In the genomic region with DNA sequence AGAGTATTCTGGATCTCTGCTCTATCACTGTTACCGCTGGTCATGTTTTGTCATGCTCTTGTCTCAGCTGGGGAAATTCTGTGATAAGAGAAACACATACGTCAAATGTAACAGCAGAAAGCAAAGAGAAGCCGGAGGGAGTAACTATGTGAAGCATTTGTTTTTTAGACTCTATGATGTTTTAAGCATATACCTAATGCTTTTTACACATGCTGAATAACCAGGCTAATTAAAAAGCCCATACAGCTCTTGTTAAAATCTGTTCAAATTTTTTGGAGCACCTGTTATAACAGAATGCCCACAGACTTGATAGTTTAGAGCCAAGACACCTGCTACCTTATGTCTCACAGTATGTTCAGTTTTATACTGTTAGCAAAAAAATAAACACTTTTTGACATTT, we compare ENCODE assay signal across 24 cellular contexts.
"Had no signal": no experiment of that assay in that cellular context is flagged by ENCODE, and none has a peak within 500 bp of the region (broad histone marks: within the 10 kb centered on the region; RNA-seq: fewer than 3 reads in every experiment).

No MANE protein-coding gene starts in this region.

- H3K36me3 ChIP-seq: breast epithelium had no signal

- H3K27me3 ChIP-seq: breast epithelium had no signal

- H3K9me3 ChIP-seq: breast epithelium had no signal

- DNase-seq: activated B cell treated with CpG ODN at 0.5 μM for 24 hours; activated CD4-positive, alpha-beta T cell treated with anti-CD3 and anti-CD28 coated beads for 1 hour; activated CD4-positive, alpha-beta T cell treated with anti-CD3 and anti-CD28 coated beads, Interleukin-2, amount 10 ng/mL, durations not matched to agents 24 days and 14 days; activated CD4-positive, alpha-beta T cell treated with anti-CD3 and anti-CD28 coated beads, Interleukin-2, amount 50 U/mL, for 48 hours; activated CD8-positive, alpha-beta memory T cell treated with anti-CD3 and anti-CD28 coated beads, Interleukin-2, amount 10 ng/mL, durations not matched to agents 7 days and 5 days; activated effector memory CD4-positive, alpha-beta T cell treated with Interleukin-2 at 50 U/mL for 16 hours; activated naive CD4-positive, alpha-beta T cell; activated T-cell treated with anti-CD3 and anti-CD28 coated beads, Interleukin-2, amount 50 U/mL, for 24 hours; aorta; central memory CD4-positive, alpha-beta T cell; Karpas-422; NCI-H1092 treated with DMSO at 0.1 percent for 48 hours; NCI-H1417 treated with DMSO at 0.1 percent for 48 hours; NCI-H187; NCI-H2081; NCI-H226; NCI-H526 treated with DMSO at 0.1 percent for 48 hours; NCI-H82; SIG-M5; T-cell; T-helper 2 cell; T1000 had no signal

- H3K27ac ChIP-seq: breast epithelium, SK-N-MC had no signal

- H3K4me3 ChIP-seq: breast epithelium, SK-N-MC had no signal
